ENCODE assay signal across 20 cellular contexts in the genomic region with DNA sequence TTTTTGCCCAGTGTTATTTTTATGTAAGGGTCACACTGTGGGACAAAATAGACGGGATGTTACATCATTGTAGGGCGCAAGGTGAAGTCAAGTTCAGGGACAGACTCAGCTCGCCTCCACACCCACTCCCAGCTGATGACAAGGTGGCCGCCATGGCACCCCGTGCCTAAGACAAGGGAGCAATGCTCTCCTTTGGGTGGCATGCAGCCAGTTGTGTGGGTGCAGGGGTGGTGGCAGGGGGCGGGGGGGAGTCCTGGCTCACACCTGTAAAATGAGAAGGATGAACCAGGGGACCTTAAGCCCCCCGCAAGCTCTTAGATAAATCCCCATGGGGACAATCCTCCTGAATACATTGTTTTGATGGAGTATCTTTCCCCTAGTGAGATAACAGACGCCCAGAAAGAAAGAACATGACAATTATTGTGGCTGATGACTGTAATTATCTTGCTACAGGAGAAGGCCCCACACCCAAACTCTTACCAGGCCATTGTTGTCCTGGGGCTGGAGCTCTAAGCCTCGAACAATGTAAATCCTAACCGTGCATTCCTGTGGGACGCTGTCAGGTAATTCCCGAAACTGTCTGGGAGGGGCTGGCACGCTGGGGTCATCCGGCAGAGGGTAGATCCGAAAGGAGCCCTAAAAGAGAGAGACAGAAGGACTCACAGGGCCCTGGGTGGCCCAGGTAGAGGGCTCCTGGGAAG.
DNase-seq lines count a peak whose midpoint lies in the region; ATAC-seq and TF ChIP-seq lines count a peak whose summit lies in the region.
"Had no signal": no experiment of that assay in that cellular context is flagged by ENCODE, and none has a peak within 500 bp of the region (broad histone marks: within the 10 kb centered on the region; RNA-seq: fewer than 3 reads in every experiment).

No MANE protein-coding gene starts in this region.

- H3K79me2 ChIP-seq in hepatocyte: no peaks in the 10 kb centered on the region
- no peaks in the 10 kb centered on the region for H3K79me2 ChIP-seq in Karpas-422 (ENCODE audit: low read length)

- TF ChIP-seq CTCF in foreskin keratinocyte (conservative IDR thresholded peaks at IDR 0.05): no peak
- no peak for TF ChIP-seq CTCF in hepatocyte (IDR thresholded peaks at IDR 0.05; ENCODE audit: poor library complexity)

- 73% methylated on average over 15 of the region's 15 CpGs for WGBS in hepatocyte (ENCODE audit: low lambda C conversion rate, missing lambda C conversion rate)

- ATAC-seq in foreskin keratinocyte: peak; percentile 50
- ATAC-seq: GM12878, heart right ventricle had no signal

- H3K4me2 ChIP-seq in hepatocyte: no peak overlapping the region
- no peak overlapping the region for H3K4me2 ChIP-seq in Karpas-422 (ENCODE audit: low read depth, low read length, poor library complexity, severe bottlenecking)

- H3K4me1 ChIP-seq in foreskin keratinocyte: peaks cover 23% of the 10 kb centered on the region
- H3K4me1 ChIP-seq in hepatocyte (ENCODE audit: insufficient read depth): no peaks in the 10 kb centered on the region
- no peaks in the 10 kb centered on the region for H3K4me1 ChIP-seq in Karpas-422 (ENCODE audit: low read length)
- H3K4me1 ChIP-seq: ascending aorta, esophagus muscularis mucosa, heart right ventricle, SJCRH30 had no signal

- H4K20me1 ChIP-seq in hepatocyte (ENCODE audit: insufficient read depth, poor library complexity, severe bottlenecking) (no peaks in the 10 kb centered on the region), Karpas-422 (ENCODE audit: insufficient read depth, low read depth, low read length) (no peaks in the 10 kb centered on the region)

- no peaks in the 10 kb centered on the region for H3K36me3 ChIP-seq in hepatocyte (replicated peaks; ENCODE audit: insufficient read depth, low read depth)
- H3K36me3 ChIP-seq in Karpas-422 (ENCODE audit: insufficient read depth, low read length): no peaks in the 10 kb centered on the region
- H3K36me3 ChIP-seq: SJCRH30 had no signal

- H3K27me3 ChIP-seq in foreskin keratinocyte: no peaks in the 10 kb centered on the region
- H3K27me3 ChIP-seq in hepatocyte: no peaks in the 10 kb centered on the region
- no peaks in the 10 kb centered on the region for H3K27me3 ChIP-seq in Karpas-422 (ENCODE audit: low read length)
- H3K27me3 ChIP-seq: ascending aorta, esophagus muscularis mucosa, heart right ventricle, SJCRH30 had no signal

- no peak overlapping the region for H3K4me3 ChIP-seq in hepatocyte
- H3K4me3 ChIP-seq in Karpas-422 (ENCODE audit: low read length): no peak overlapping the region
- H3K4me3 ChIP-seq: ascending aorta, esophagus muscularis mucosa, GM12878, heart right ventricle, SJCRH30 had no signal

- H3K9me2 ChIP-seq in hepatocyte (replicated peaks; ENCODE audit: insufficient read depth) (no peaks in the 10 kb centered on the region), Karpas-422 (replicated peaks; ENCODE audit: insufficient read depth, low read length) (no peaks in the 10 kb centered on the region)

- no peaks in the 10 kb centered on the region for H3K9me3 ChIP-seq in hepatocyte (ENCODE audit: low read depth)
- no peaks in the 10 kb centered on the region for H3K9me3 ChIP-seq in Karpas-422 (ENCODE audit: low read length)
- H3K9me3 ChIP-seq: ascending aorta, esophagus muscularis mucosa, heart right ventricle, SJCRH30 had no signal

- H3K27ac ChIP-seq in foreskin keratinocyte: peak overlapping the region; percentile 26
- H3K27ac ChIP-seq in hepatocyte: no peak overlapping the region
- no peak overlapping the region for H3K27ac ChIP-seq in Karpas-422 (ENCODE audit: low read length)
- H3K27ac ChIP-seq: ascending aorta, esophagus muscularis mucosa, heart right ventricle, SJCRH30 had no signal

- H2AFZ ChIP-seq in hepatocyte: no peak overlapping the region
- no peak overlapping the region for H2AFZ ChIP-seq in Karpas-422 (ENCODE audit: low read length)

- DNase-seq in Daoy (ENCODE audit: low read depth) (peak; percentile 55), NCI-H146 treated with DMSO at 0.1 percent for 48 hours (lab: John Stamatoyannopoulos, UW; ENCODE audit: unreplicated experiment) (peak; percentile 88), SW480 (ENCODE audit: low spot score) (peak; percentile 58), foreskin keratinocyte (peak; percentile 37 to 52), hepatocyte (ENCODE audit: low spot score) (no peak), Karpas-422 (no peak), NCI-H1694 (lab: John Stamatoyannopoulos, UW) (no peak)
- no peak for DNase-seq in activated naive CD4-positive, alpha-beta T cell (lab: John Stamatoyannopoulos, UW)
- DNase-seq: activated CD4-positive, alpha-beta T cell treated with anti-CD3 and anti-CD28 coated beads for 1 hour; activated CD8-positive, alpha-beta memory T cell treated with anti-CD3 and anti-CD28 coated beads, Interleukin-2, amount 50 U/mL, for 4 hours; activated naive CD4-positive, alpha-beta T cell treated with Interleukin-2 at 50 U/mL for 16 hours; CD8-positive, alpha-beta memory T cell; heart right ventricle; midbrain; NCI-H2107; SJCRH30; T-helper 9 cell had no signal

- no peak overlapping the region for H3K9ac ChIP-seq in Karpas-422 (ENCODE audit: low read length)

Comparison
In these comparisons a context has a peak if more than half of its experiments do, and no peak if none do; other contexts are left out.
1. DNase-seq: peak in Daoy (single experiment), NCI-H146 treated with DMSO at 0.1 percent for 48 hours (single experiment), SW480 (single experiment) and foreskin keratinocyte (2 of 2); none in hepatocyte (single experiment), activated naive CD4-positive, alpha-beta T cell (0 of 4), Karpas-422 (single experiment) and NCI-H1694 (single experiment).